8 cellular contexts compared by ENCODE assay signal in the genomic region with DNA sequence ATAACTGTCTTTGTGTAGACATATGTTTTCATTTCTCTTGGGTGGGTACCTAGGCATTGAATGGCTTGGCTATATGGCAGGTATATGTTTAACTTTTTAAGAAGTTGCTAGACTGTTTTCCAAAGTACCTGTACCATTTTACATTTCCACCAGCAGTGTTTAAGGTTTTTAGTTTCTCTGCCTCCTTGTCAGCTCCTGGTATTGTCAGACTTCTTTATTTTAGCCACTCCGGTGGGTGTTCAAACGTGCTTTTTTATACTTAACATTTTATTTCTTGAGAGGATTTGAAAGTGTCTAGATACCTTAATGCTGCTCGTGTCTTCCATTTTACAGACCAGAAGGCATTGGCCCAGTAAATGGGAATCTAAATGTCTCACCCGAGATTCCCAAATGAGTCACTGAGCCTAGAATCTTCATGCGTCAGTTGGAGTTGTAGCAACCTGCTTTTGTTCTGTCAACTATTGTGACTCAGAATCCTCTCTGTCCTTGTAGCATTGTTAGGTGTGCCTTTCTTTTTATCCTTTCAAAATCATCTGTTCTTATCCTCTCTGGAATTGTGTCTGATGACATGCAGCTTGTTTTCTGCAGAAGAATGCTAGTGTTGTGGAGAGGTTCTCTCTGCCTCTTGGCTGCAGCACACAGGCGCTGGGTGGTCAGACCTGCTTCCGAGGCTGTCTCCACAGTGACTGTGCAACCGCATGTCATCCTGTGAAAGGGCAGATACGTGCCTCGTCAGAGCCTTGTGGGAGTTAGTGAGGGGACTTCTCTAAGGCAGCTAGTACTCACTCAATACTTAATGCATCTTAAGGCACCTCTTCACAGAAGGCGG.
DNase-seq lines count a peak whose midpoint lies in the region; ATAC-seq and TF ChIP-seq lines count a peak whose summit lies in the region.

No MANE protein-coding gene starts in this region.

- no peak overlapping the region for H3K4me3 Mint-ChIP-seq in nephron

- H3K9me3 ChIP-seq in AG04450 (ENCODE audit: control insufficient read depth, insufficient read depth, low read length) (no peaks in the 10 kb centered on the region), MG63 (no peaks in the 10 kb centered on the region), esophagus (ENCODE audit: control insufficient read depth in 2 of 2, insufficient read depth in 1 of 2, low read depth in 1 of 2, low read length in 1 of 2) (no peaks in the 10 kb centered on the region)

- CTCF ChIA-PET in AG04450 (lab: Charles Lee): interaction anchor here (1.5 to 2.4 kb wide), 2 partner anchors 337 to 349 kb away, joined by 8 to 9 read pairs; no protein-coding TSS in a partner anchor

- peaks cover 8 to 14% of the 10 kb centered on the region in 2 donors for H3K4me1 ChIP-seq in esophagus (ENCODE audit: control insufficient read depth in 2 of 2, insufficient read depth in 2 of 2, low read length in 1 of 2)

- WGBS in esophagus, 2 donors: 21 to 35% methylated on average over 11 of the region's 11 CpGs

- H3K36me3 Mint-ChIP-seq in nephron (ENCODE audit: low read depth): peaks cover 74% of the 10 kb centered on the region

- peaks cover 89% of the 10 kb centered on the region for H3K36me3 ChIP-seq in MG63
- H3K36me3 ChIP-seq in esophagus (ENCODE audit: control insufficient read depth in 2 of 2, insufficient read depth in 2 of 2, low read length in 1 of 2): peaks cover 3 to 6% of the 10 kb centered on the region in 2 donors

- ATAC-seq in GM21390 (IDR thresholded peaks at IDR 0.05; ENCODE audit: unreplicated experiment) (no peak), GM18517 (IDR thresholded peaks at IDR 0.05; ENCODE audit: unreplicated experiment) (no peak), HG03135 (IDR thresholded peaks at IDR 0.05; ENCODE audit: unreplicated experiment) (no peak)

- H3K27me3 Mint-ChIP-seq in nephron (ENCODE audit: low read depth): no peaks in the 10 kb centered on the region

- peak overlapping the region; percentile 88 for H3K27ac ChIP-seq in AG04450 (ENCODE audit: low read depth, low read length)
- H3K27ac ChIP-seq in esophagus (ENCODE audit: low read depth in 2 of 2, low read length in 1 of 2): peak overlapping the region; percentile 74 to 89

- H3K4me1 Mint-ChIP-seq in nephron: peaks cover 32% of the 10 kb centered on the region

- peak; percentile 69 for DNase-seq in AG04450 (ENCODE audit: low read depth, low spot score)
- peak; percentile 39 for DNase-seq in MG63
- no peak for DNase-seq in NCI-H446 treated with DMSO at 0.1 percent for 48 hours (lab: John Stamatoyannopoulos, UW)

- no peaks in the 10 kb centered on the region for H3K9me3 Mint-ChIP-seq in nephron

- H3K27ac Mint-ChIP-seq in nephron: peak overlapping the region; percentile 3 to 59 (median 39)

- H3K4me3 ChIP-seq in AG04450 (ENCODE audit: low read depth, low read length): peak overlapping the region; percentile 40
- no peak overlapping the region for H3K4me3 ChIP-seq in MG63
- H3K4me3 ChIP-seq in esophagus (ENCODE audit: low read depth in 1 of 2, low read length in 2 of 2): no peak overlapping the region

- POLR2A ChIA-PET in AG04450 (lab: Yijun Ruan, JAX): interaction anchor here (0.5 to 0.9 kb wide), 2 partner anchors 9 to 133 kb away, joined by 4 to 6 read pairs; no protein-coding TSS in a partner anchor

- H3K27me3 ChIP-seq in AG04450 (ENCODE audit: control insufficient read depth, insufficient read depth, low read length): no peaks in the 10 kb centered on the region
- H3K27me3 ChIP-seq in MG63: no peaks in the 10 kb centered on the region
- no peaks in the 10 kb centered on the region for H3K27me3 ChIP-seq in esophagus (ENCODE audit: control insufficient read depth in 1 of 2, insufficient read depth in 2 of 2, low read length in 2 of 2)

- no peak for TF ChIP-seq CTCF in AG04450 (IDR thresholded peaks at IDR 0.05; ENCODE audit: low read depth, low read length)
- TF ChIP-seq CTCF in nephron (IDR thresholded peaks at IDR 0.05; ENCODE audit: unreplicated experiment in 3 of 3): no peak
